In the genomic region with DNA sequence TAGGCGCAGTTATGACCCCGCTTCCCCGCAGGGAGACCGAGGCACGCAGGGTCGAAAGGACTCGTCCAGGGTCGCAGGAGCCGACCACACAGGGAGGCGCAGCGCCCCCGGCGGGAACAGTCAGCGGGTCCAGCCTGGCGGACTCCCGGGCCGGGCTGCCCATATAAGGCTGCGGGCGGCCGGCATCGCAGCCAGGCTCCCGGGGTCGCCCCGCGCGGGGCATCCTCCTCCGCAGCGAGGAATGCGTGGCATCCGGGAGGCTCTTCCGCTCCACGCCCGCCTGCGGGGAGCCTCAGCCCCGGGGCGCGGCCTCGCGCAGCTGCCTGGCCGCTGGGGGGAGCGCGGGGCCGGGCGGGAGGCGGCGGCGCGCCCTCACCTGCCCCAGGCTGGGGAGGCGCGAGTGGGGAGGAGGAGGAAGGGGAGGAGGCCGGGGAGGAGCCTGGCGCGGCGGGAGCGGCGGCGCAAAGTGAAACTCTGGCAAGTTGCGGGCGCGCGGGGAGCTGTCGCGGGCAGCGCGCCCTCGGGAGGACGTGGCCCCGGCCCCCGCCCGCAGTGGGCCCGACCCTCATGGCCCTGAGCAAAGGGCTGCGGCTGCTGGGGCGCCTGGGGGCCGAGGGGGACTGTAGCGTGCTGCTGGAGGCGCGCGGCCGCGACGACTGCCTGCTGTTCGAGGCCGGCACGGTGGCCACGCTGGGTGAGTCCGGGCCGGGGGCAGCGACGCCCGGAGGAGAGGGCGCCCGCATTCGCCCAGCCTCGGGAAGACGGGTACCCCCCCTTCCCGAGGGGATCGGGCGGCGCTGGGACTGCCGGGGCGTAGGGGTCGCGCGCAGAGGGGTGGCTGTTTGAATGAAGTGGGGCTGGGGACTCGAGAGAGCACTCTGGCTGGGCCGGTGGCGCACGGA, we compare ENCODE assay signal across 8 cellular contexts. TPM values are rescaled to one million over a fixed set of nuclear protein-coding genes. Genes with fewer than 3 reads are reported as not detected.
DNase-seq lines count a peak whose midpoint lies in the region; ATAC-seq and TF ChIP-seq lines count a peak whose summit lies in the region.

A gene with protein sequence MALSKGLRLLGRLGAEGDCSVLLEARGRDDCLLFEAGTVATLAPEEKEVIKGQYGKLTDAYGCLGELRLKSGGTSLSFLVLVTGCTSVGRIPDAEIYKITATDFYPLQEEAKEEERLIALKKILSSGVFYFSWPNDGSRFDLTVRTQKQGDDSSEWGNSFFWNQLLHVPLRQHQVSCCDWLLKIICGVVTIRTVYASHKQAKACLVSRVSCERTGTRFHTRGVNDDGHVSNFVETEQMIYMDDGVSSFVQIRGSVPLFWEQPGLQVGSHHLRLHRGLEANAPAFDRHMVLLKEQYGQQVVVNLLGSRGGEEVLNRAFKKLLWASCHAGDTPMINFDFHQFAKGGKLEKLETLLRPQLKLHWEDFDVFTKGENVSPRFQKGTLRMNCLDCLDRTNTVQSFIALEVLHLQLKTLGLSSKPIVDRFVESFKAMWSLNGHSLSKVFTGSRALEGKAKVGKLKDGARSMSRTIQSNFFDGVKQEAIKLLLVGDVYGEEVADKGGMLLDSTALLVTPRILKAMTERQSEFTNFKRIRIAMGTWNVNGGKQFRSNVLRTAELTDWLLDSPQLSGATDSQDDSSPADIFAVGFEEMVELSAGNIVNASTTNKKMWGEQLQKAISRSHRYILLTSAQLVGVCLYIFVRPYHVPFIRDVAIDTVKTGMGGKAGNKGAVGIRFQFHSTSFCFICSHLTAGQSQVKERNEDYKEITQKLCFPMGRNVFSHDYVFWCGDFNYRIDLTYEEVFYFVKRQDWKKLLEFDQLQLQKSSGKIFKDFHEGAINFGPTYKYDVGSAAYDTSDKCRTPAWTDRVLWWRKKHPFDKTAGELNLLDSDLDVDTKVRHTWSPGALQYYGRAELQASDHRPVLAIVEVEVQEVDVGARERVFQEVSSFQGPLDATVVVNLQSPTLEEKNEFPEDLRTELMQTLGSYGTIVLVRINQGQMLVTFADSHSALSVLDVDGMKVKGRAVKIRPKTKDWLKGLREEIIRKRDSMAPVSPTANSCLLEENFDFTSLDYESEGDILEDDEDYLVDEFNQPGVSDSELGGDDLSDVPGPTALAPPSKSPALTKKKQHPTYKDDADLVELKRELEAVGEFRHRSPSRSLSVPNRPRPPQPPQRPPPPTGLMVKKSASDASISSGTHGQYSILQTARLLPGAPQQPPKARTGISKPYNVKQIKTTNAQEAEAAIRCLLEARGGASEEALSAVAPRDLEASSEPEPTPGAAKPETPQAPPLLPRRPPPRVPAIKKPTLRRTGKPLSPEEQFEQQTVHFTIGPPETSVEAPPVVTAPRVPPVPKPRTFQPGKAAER (N-terminal part only) (plus strand): TSS at position 469 of the 902 bp plus-strand sequence. CDS start 99 bp downstream, at position 568.

- ATAC-seq in GM21737 (IDR thresholded peaks at IDR 0.05; ENCODE audit: unreplicated experiment) (peak; percentile 70), left cardiac atrium (peak; percentile 91 to 93), psoas muscle (peak; percentile 84 to 93 (median 90))
- peak; percentile 81 for ATAC-seq in activated naive CD8-positive, alpha-beta T cell treated with anti-CD3 and anti-CD28 coated beads, Interleukin-2, amount 50 U/mL, for 24 hours

- peak within 1 kb of the TSS; percentile 83 for H3K4me3 Mint-ChIP-seq in activated naive CD8-positive, alpha-beta T cell treated with anti-CD3 and anti-CD28 coated beads, Interleukin-2, amount 50 U/mL, for 24 hours

- TF ChIP-seq POLR2A in uterus (IDR thresholded peaks at IDR 0.05) = peak; percentile 72 to 76

- DNase-seq in Daoy (ENCODE audit: low read depth) (peak; percentile 94), KBM-7 (peak; percentile 67), T follicular helper cell (ENCODE audit: low read depth) (peak; percentile 78), left cardiac atrium (peak; percentile 82), psoas muscle (peak; percentile 77 to 89), uterus (peak; percentile 81)
- DNase-seq in activated naive CD8-positive, alpha-beta T cell treated with anti-CD3 and anti-CD28 coated beads, Interleukin-2, amount 50 U/mL, for 24 hours = peak; percentile 79

- H3K27ac ChIP-seq in psoas muscle (peak within 1 kb of the TSS; percentile 71), uterus (peak within 1 kb of the TSS; percentile 88 to 89)

- intact Hi-C loops in left cardiac atrium (cut with DNase I) (loop anchor here (2.0 to 5.0 kb wide), 3 partner anchors 61 to 91 kb away; no protein-coding TSS in a partner anchor), psoas muscle (cut with DNase I) (loop anchor here (2.0 to 5.0 kb wide), 3 partner anchors 61 to 91 kb away; no protein-coding TSS in a partner anchor), uterus (cut with DNase I; ENCODE audit: low total_unique reads) (no loop called here)

- in situ Hi-C loops in KBM-7 (cut with MboI; ENCODE audit: low pct_unique_long_range_greater_than_20kb, low sequenced_read_pairs) = no loop called here

- WGBS in psoas muscle, 3 donors = 0 to 1% (median 1%) methylated on average over 62 to 108 of the region's 108 CpGs

- H3K9me3 ChIP-seq in psoas muscle (no peaks in the 10 kb centered on the region), uterus (no peaks in the 10 kb centered on the region)

- H3K27me3 ChIP-seq in psoas muscle (ENCODE audit: insufficient read depth in 3 of 3, low read length in 2 of 3) (no peaks in the 10 kb centered on the region), uterus (no peaks in the 10 kb centered on the region)

- no peaks in the 10 kb centered on the region for H3K36me3 ChIP-seq in psoas muscle (ENCODE audit: insufficient read depth in 1 of 2, low read depth in 1 of 2)
- H3K36me3 ChIP-seq in uterus = no peaks in the 10 kb centered on the region

- peaks cover 43% of the 10 kb centered on the region for H3K4me1 Mint-ChIP-seq in activated naive CD8-positive, alpha-beta T cell treated with anti-CD3 and anti-CD28 coated beads, Interleukin-2, amount 50 U/mL, for 24 hours

- H3K4me1 ChIP-seq in psoas muscle (peaks cover 10% of the 10 kb centered on the region), uterus (no peaks in the 10 kb centered on the region)

- H3K4me3 ChIP-seq in psoas muscle (peak within 1 kb of the TSS; percentile 97), uterus (peak within 1 kb of the TSS; percentile 44 to 80)

- peak within 1 kb of the TSS; percentile 81 for H3K27ac Mint-ChIP-seq in activated naive CD8-positive, alpha-beta T cell treated with anti-CD3 and anti-CD28 coated beads, Interleukin-2, amount 50 U/mL, for 24 hours

- H3K36me3 Mint-ChIP-seq in activated naive CD8-positive, alpha-beta T cell treated with anti-CD3 and anti-CD28 coated beads, Interleukin-2, amount 50 U/mL, for 24 hours (ENCODE audit: low read depth) = peaks cover 5% of the 10 kb centered on the region

- no peaks in the 10 kb centered on the region for H3K9me3 Mint-ChIP-seq in activated naive CD8-positive, alpha-beta T cell treated with anti-CD3 and anti-CD28 coated beads, Interleukin-2, amount 50 U/mL, for 24 hours

- TF ChIP-seq CTCF in psoas muscle (IDR thresholded peaks at IDR 0.05) (peak; percentile 49), uterus (IDR thresholded peaks at IDR 0.05) (peak; percentile 57 to 73 (median 64))

- H3K27me3 Mint-ChIP-seq in activated naive CD8-positive, alpha-beta T cell treated with anti-CD3 and anti-CD28 coated beads, Interleukin-2, amount 50 U/mL, for 24 hours = peaks cover 9% of the 10 kb centered on the region

RNA-seq across cellular contexts. Expression of the gene that starts here (rescaled TPM):
- total RNA-seq in Daoy (2014; rRNA removed; shearing (Covaris generic)) = 155 and 177 TPM in 2 replicates
- total RNA-seq in left cardiac atrium (10 to 100 TPM; 10.2 to 23.4 TPM), psoas muscle (10 to 100 TPM in 2 of 4 donors, 1 to 10 TPM in 2; 2.6 to 30.2 (median 12.4) TPM), uterus (10 to 100 TPM in 2 of 4 donors, 1 to 10 TPM in 2; 9.5 to 32.2 (median 13.5) TPM)
- 1 to 10 TPM; 3.2 to 8.1 (median 6.1) TPM for polyA plus RNA-seq in psoas muscle

Comparison
In these comparisons a context has a peak if more than half of its experiments do, and no peak if none do; other contexts are left out.
1. Peak in every context shown above with its lines: DNase-seq, ATAC-seq, H3K4me3 ChIP-seq and H3K27ac ChIP-seq.